34 cellular contexts compared by ENCODE assay signal in the genomic region with DNA sequence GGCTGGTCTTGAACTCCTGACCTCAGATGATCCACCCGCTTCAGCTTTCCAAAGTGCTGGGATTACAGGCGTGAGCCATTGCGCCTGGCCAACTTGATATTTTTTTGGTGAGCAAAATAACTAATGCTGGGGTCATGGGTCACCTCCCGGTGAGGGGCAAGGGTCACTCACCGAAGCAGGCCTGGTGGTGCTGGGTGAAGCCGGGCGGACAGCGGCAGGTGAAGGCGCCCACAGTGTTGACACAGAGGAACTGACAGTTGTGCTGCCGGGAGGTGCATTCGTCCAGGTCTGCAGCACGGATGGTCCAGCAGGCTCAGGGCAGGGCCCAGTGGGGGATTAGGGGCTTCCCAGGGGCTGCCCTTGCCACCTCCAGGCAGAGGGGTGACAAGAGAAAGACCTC. TPM values are rescaled to one million over a fixed set of nuclear protein-coding genes. Genes with fewer than 3 reads are reported as not detected.
"Had no signal": no experiment of that assay in that cellular context is flagged by ENCODE, and none has a peak within 500 bp of the region (broad histone marks: within the 10 kb centered on the region; RNA-seq: fewer than 3 reads in every experiment).

No MANE protein-coding gene starts in this region.

- H3K9me3 Mint-ChIP-seq: memory B cell; mesothelial cell of epicardium; naive B cell; natural killer cell treated with Interleukin-12 subunit alpha and Interleukin-12 subunit beta and Interleukin-15 and Interleukin-18, amount 100 ng/mL, for 72 hours; neural crest cell; stimulated activated naive CD8-positive, alpha-beta T cell treated with anti-CD3 and anti-CD28 coated beads, Interleukin-15, amount 100 ng/mL, for 72 hours had no signal

- H3K4me1 Mint-ChIP-seq: memory B cell; mesothelial cell of epicardium; naive B cell; stimulated activated naive CD8-positive, alpha-beta T cell treated with anti-CD3 and anti-CD28 coated beads, Interleukin-15, amount 100 ng/mL, for 72 hours had no signal

- H3K4me3 Mint-ChIP-seq: memory B cell; mesothelial cell of epicardium; naive B cell; natural killer cell treated with Interleukin-12 subunit alpha and Interleukin-12 subunit beta and Interleukin-15 and Interleukin-18, amount 100 ng/mL, for 72 hours; neural crest cell; stimulated activated naive CD8-positive, alpha-beta T cell treated with anti-CD3 and anti-CD28 coated beads, Interleukin-15, amount 100 ng/mL, for 72 hours had no signal

- H3K27me3 Mint-ChIP-seq: progenitor cell of endocrine pancreas had no signal

- H3K79me2 ChIP-seq: hepatocyte, parathyroid adenoma had no signal

- H2AFZ ChIP-seq: hepatocyte, parathyroid adenoma had no signal

- ATAC-seq: esophagus mucosa; gastroesophageal sphincter; heart left ventricle; left cardiac atrium; mucosa of descending colon; natural killer cell treated with Interleukin-12 subunit alpha and Interleukin-12 subunit beta and Interleukin-15 and Interleukin-18, amount 100 ng/mL, for 72 hours; sciatic nerve; stimulated activated naive CD8-positive, alpha-beta T cell treated with anti-CD3 and anti-CD28 coated beads, Interleukin-15, amount 100 ng/mL, for 72 hours; upper lobe of right lung had no signal

- H3K36me3 Mint-ChIP-seq: memory B cell; natural killer cell treated with Interleukin-12 subunit alpha and Interleukin-12 subunit beta and Interleukin-15 and Interleukin-18, amount 100 ng/mL, for 72 hours had no signal

- H3K9ac ChIP-seq: parathyroid adenoma had no signal

- H3K27me3 ChIP-seq: heart left ventricle, hepatocyte, suprapubic skin, transverse colon, upper lobe of right lung, uterus had no signal

- H3K9me3 ChIP-seq: heart left ventricle, mucosa of descending colon, suprapubic skin, transverse colon, upper lobe of right lung, uterus had no signal

- H3K4me3 ChIP-seq: dorsolateral prefrontal cortex, gastroesophageal sphincter, heart left ventricle, hepatocyte, left ventricle myocardium inferior, lung, mucosa of descending colon, smooth muscle cell, suprapubic skin, transverse colon, upper lobe of right lung, uterus had no signal

- H3K27ac ChIP-seq: dorsolateral prefrontal cortex, epithelial cell of prostate, gastroesophageal sphincter, heart left ventricle, hepatocyte, left ventricle myocardium inferior, parathyroid adenoma, suprapubic skin, transverse colon, upper lobe of right lung, uterus had no signal

- FAIRE-seq: colon had no signal

- H3K36me3 ChIP-seq: gastroesophageal sphincter, heart left ventricle, left ventricle myocardium inferior, suprapubic skin, transverse colon, upper lobe of right lung, uterus had no signal

- H3K4me1 ChIP-seq: gastroesophageal sphincter, heart left ventricle, left ventricle myocardium inferior, parathyroid adenoma, suprapubic skin, transverse colon, upper lobe of right lung, uterus had no signal

- H3K27ac Mint-ChIP-seq: memory B cell; mesothelial cell of epicardium; natural killer cell treated with Interleukin-12 subunit alpha and Interleukin-12 subunit beta and Interleukin-15 and Interleukin-18, amount 100 ng/mL, for 72 hours had no signal

- DNase-seq: dorsolateral prefrontal cortex; effector CD4-positive, alpha-beta T cell; foreskin fibroblast; heart left ventricle; left cardiac atrium; left ventricle myocardium inferior; mucosa of descending colon; naive B cell; stimulated activated CD4-positive, alpha-beta T cell treated with anti-CD3 and anti-CD28 coated beads, Interleukin-12 subunit alpha, Interleukin-12 subunit beta, amount 100 ng/mL, for 4 hours; stimulated activated CD4-positive, alpha-beta T cell treated with anti-CD3 and anti-CD28 coated beads, Interleukin-1b, Interleukin-23, amount 100 ng/mL, for 48 hours; stimulated activated CD4-positive, alpha-beta T cell treated with anti-CD3 and anti-CD28 coated beads, Interleukin-4, amount 100 ng/mL, for 1 hour; stimulated activated CD8-positive, alpha-beta memory T cell treated with anti-CD3 and anti-CD28 coated beads, Interleukin-4, amount 100 ng/mL, for 48 hours; stimulated activated naive CD4-positive, alpha-beta T cell; stimulated activated naive CD8-positive, alpha-beta T cell treated with anti-CD3 and anti-CD28 coated beads, Interleukin-15, amount 100 ng/mL, for 72 hours; transverse colon; upper lobe of right lung; uterus had no signal

- H3K4me2 ChIP-seq: hepatocyte, smooth muscle cell had no signal

RNA-seq across cellular contexts. Expression of a gene that starts 28.3 kb away (rescaled TPM):
- total RNA-seq: esophagus mucosa, gastroesophageal sphincter, heart left ventricle, hepatocyte, kidney epithelial cell, left cardiac atrium, left ventricle myocardium inferior, lung, mucosa of descending colon, neural crest cell, osteoblast, progenitor cell of endocrine pancreas, sciatic nerve, smooth muscle cell, suprapubic skin, transverse colon, upper lobe of right lung, uterus had no signal
- polyA plus RNA-seq: heart left ventricle, hepatocyte, lung had no signal
